ENCODE assay signal across 9 cellular contexts in the genomic region with DNA sequence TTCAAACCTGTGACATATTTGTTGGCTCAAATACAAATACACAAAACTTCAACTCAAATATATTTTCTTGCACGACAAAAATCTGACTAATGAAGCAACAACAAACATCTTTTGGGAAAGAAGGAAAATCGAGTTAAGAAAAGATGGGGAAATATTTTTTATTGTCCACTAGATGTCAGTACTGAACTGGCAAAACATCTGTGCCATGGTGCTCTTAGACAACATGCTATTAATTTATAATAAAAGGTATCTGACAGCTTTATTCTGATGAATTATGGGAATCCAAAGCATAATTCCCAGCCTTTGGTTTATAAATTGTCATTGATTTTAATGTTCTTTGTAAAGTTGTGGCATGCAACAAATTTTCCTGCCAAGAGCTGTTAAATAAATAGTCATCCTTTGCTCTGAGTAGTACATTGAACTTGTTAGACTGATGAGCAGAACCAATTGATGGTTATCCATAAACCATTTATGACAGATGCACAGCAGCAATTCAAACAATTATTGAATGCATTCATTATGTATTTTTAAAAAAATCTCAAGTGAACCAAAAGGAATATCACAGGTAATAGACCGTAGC.
DNase-seq lines count a peak whose midpoint lies in the region; ATAC-seq, FAIRE-seq and TF ChIP-seq lines count a peak whose summit lies in the region.
"Had no signal": no experiment of that assay in that cellular context is flagged by ENCODE, and none has a peak within 500 bp of the region (broad histone marks: within the 10 kb centered on the region; RNA-seq: fewer than 3 reads in every experiment).

No MANE protein-coding gene starts in this region.

- H3K27me3 Mint-ChIP-seq in natural killer cell (ENCODE audit: low read depth in 2 of 2) = peaks cover 0 to 12% of the 10 kb centered on the region in 2 donors
- peaks cover 12 to 39% of the 10 kb centered on the region in 2 donors for H3K27me3 Mint-ChIP-seq in natural killer cell treated with Interleukin-12 subunit alpha and Interleukin-12 subunit beta and Interleukin-15 and Interleukin-18, amount 100 ng/mL, for 72 hours

- H3K9me3 Mint-ChIP-seq in natural killer cell = no peaks in the 10 kb centered on the region
- no peaks in the 10 kb centered on the region for H3K9me3 Mint-ChIP-seq in natural killer cell treated with Interleukin-12 subunit alpha and Interleukin-12 subunit beta and Interleukin-15 and Interleukin-18, amount 100 ng/mL, for 72 hours
- H3K9me3 Mint-ChIP-seq: central memory CD8-positive, alpha-beta T cell had no signal

- H3K36me3 ChIP-seq in bronchial epithelial cell (ENCODE audit: control insufficient read depth, insufficient read depth, low read length) = no peaks in the 10 kb centered on the region

- intact Hi-C loops in natural killer cell (cut with micrococcal nuclease) = no loop called here

- no peaks in the 10 kb centered on the region for H3K27me3 ChIP-seq in bronchial epithelial cell (ENCODE audit: control insufficient read depth, insufficient read depth, low read length)

- H3K27ac Mint-ChIP-seq in natural killer cell = no peak overlapping the region
- H3K27ac Mint-ChIP-seq in natural killer cell treated with Interleukin-12 subunit alpha and Interleukin-12 subunit beta and Interleukin-15 and Interleukin-18, amount 100 ng/mL, for 72 hours = no peak overlapping the region

- H3K4me3 Mint-ChIP-seq in natural killer cell = no peak overlapping the region
- H3K4me3 Mint-ChIP-seq in natural killer cell treated with Interleukin-12 subunit alpha and Interleukin-12 subunit beta and Interleukin-15 and Interleukin-18, amount 100 ng/mL, for 72 hours = no peak overlapping the region
- H3K4me3 Mint-ChIP-seq: central memory CD8-positive, alpha-beta T cell had no signal

- ATAC-seq in natural killer cell (no peak), GM18861 (IDR thresholded peaks at IDR 0.05; ENCODE audit: unreplicated experiment) (no peak), GM19328 (IDR thresholded peaks at IDR 0.05; ENCODE audit: unreplicated experiment) (no peak)
- no peak for ATAC-seq in natural killer cell treated with Interleukin-12 subunit alpha and Interleukin-12 subunit beta and Interleukin-15 and Interleukin-18, amount 100 ng/mL, for 72 hours

- H3K36me3 Mint-ChIP-seq in natural killer cell = no peaks in the 10 kb centered on the region
- H3K36me3 Mint-ChIP-seq in natural killer cell treated with Interleukin-12 subunit alpha and Interleukin-12 subunit beta and Interleukin-15 and Interleukin-18, amount 100 ng/mL, for 72 hours = no peaks in the 10 kb centered on the region

- H3K4me1 Mint-ChIP-seq in natural killer cell = no peaks in the 10 kb centered on the region
- no peaks in the 10 kb centered on the region for H3K4me1 Mint-ChIP-seq in natural killer cell treated with Interleukin-12 subunit alpha and Interleukin-12 subunit beta and Interleukin-15 and Interleukin-18, amount 100 ng/mL, for 72 hours (ENCODE audit: low read depth in 2 of 2)
- H3K4me1 Mint-ChIP-seq: central memory CD8-positive, alpha-beta T cell had no signal

- H3K4me3 ChIP-seq in bronchial epithelial cell (ENCODE audit: low read depth, low read length) = no peak overlapping the region

- DNase-seq in natural killer cell (no peak), NCI-H345 (lab: John Stamatoyannopoulos, UW) (peak; percentile 24), bronchial epithelial cell (ENCODE audit: low read depth) (peak; percentile 57), midbrain (lab: John Stamatoyannopoulos, UW) (peak; percentile 38)
- DNase-seq in natural killer cell treated with Interleukin-12 subunit alpha and Interleukin-12 subunit beta and Interleukin-15 and Interleukin-18, amount 100 ng/mL, for 72 hours (ENCODE audit: low spot score) = no peak
- DNase-seq in stimulated activated CD4-positive, alpha-beta T cell treated with anti-CD3 and anti-CD28 coated beads, Interleukin-4, amount 100 ng/mL, for 24 hours = no peak

- FAIRE-seq in bronchial epithelial cell (lab: Jason Lieb, UNC) = no peak

- TF ChIP-seq CTCF in natural killer cell (IDR thresholded peaks at IDR 0.05) (peak; percentile 34), bronchial epithelial cell (IDR thresholded peaks at IDR 0.05; ENCODE audit: insufficient read depth, low read length, severe bottlenecking) (peak; percentile 45)

Comparison
In these comparisons a context has a peak if more than half of its experiments do, and no peak if none do; other contexts are left out.
1. DNase-seq: peak in NCI-H345 (single experiment), bronchial epithelial cell (single experiment) and midbrain (single experiment); none in natural killer cell (single experiment), natural killer cell treated with Interleukin-12 subunit alpha and Interleukin-12 subunit beta and Interleukin-15 and Interleukin-18, amount 100 ng/mL, for 72 hours (single experiment) and stimulated activated CD4-positive, alpha-beta T cell treated with anti-CD3 and anti-CD28 coated beads, Interleukin-4, amount 100 ng/mL, for 24 hours (single experiment).